ENCODE assay signal across 18 cellular contexts in the genomic region with DNA sequence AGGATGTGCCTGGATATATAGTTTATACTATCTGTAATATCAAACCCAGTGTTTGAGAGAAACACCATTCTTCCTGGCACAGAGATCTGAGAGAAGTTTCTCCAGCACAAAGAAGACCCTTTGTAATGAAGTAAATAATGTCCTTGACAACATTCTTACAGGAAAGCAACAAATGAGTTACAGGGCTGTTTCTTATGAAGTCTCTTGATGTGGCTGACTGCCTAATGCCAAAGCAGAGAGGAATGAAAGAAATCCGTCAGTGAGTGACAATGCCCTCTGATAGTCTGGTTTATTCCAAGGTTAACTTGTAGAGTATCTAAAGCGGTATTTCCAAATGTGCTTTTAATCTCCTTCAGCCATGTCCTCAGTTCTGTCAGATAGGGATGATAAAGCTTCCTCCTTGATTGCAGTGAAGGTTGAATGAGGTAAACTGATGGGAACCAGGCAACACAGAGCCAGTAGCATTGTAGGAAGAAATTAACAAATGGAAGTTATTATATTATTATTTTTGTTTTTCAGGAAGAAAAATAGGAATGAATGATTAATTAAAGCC.
DNase-seq lines count a peak whose midpoint lies in the region; ATAC-seq, FAIRE-seq and TF ChIP-seq lines count a peak whose summit lies in the region.
"Had no signal": no experiment of that assay in that cellular context is flagged by ENCODE, and none has a peak within 500 bp of the region (broad histone marks: within the 10 kb centered on the region; RNA-seq: fewer than 3 reads in every experiment).

No MANE protein-coding gene starts in this region.

- H4K20me1 ChIP-seq in HCT116 (ENCODE audit: insufficient read depth) (no peaks in the 10 kb centered on the region), SK-N-SH (ENCODE audit: insufficient read depth) (no peaks in the 10 kb centered on the region), endothelial cell of umbilical vein (replicated peaks; ENCODE audit: control insufficient read depth, extremely low read depth, insufficient read depth, low read length) (no peaks in the 10 kb centered on the region), Karpas-422 (ENCODE audit: insufficient read depth, low read depth, low read length) (no peaks in the 10 kb centered on the region)

- H3K9ac ChIP-seq in HCT116 (ENCODE audit: low read length) (no peak overlapping the region), SK-N-SH (no peak overlapping the region), endothelial cell of umbilical vein (replicated peaks; ENCODE audit: extremely low read depth, insufficient read depth, low read length) (no peak overlapping the region), Karpas-422 (ENCODE audit: low read length) (no peak overlapping the region)

- H3K4me1 ChIP-seq in HCT116 (ENCODE audit: control insufficient read depth in 1 of 2, insufficient read depth in 2 of 2, low read length in 2 of 2): no peaks in the 10 kb centered on the region
- peaks cover 7 to 12% of the 10 kb centered on the region in 2 experiments; a peak in 2 of 4 replicates for H3K4me1 ChIP-seq in SK-N-SH (ENCODE audit: control insufficient read depth in 1 of 2, insufficient read depth in 2 of 2, low read depth in 1 of 2, low read length in 1 of 2)
- H3K4me1 ChIP-seq in endothelial cell of umbilical vein (ENCODE audit: control insufficient read depth, extremely low read depth, insufficient read depth, low read length): peaks cover 2% of the 10 kb centered on the region
- peaks cover 35 to 59% (median 43%) of the 10 kb centered on the region in 4 donors for H3K4me1 ChIP-seq in upper lobe of left lung
- no peaks in the 10 kb centered on the region for H3K4me1 ChIP-seq in Karpas-422 (ENCODE audit: low read length)

- no peak for FAIRE-seq in endothelial cell of umbilical vein (lab: Jason Lieb, UNC)
- FAIRE-seq: RCC 7860 had no signal

- no peaks in the 10 kb centered on the region for H3F3A ChIP-seq in SK-N-SH (replicated peaks; ENCODE audit: insufficient read depth)

- TF ChIP-seq POLR2A in HCT116 (IDR thresholded peaks at IDR 0.05; ENCODE audit: borderline replicate concordance, extremely low read depth, insufficient read depth, insufficient read length) (no peak), endothelial cell of umbilical vein (IDR thresholded peaks at IDR 0.05; ENCODE audit: low read depth, low read length) (no peak), upper lobe of left lung (IDR thresholded peaks at IDR 0.05) (no peak)

- dilution Hi-C loops in endothelial cell of umbilical vein (cut with MboI; ENCODE audit: extremely low pct_ligation_motif_present, low sequenced_read_pairs): no loop called here

- H3K9me1 ChIP-seq in endothelial cell of umbilical vein (replicated peaks; ENCODE audit: control insufficient read depth, extremely low read depth, insufficient read depth, low read length): no peaks in the 10 kb centered on the region

- no peaks in the 10 kb centered on the region for H3K36me3 ChIP-seq in HCT116 (ENCODE audit: control insufficient read depth in 1 of 2, insufficient read depth in 2 of 2, low read length in 2 of 2)
- H3K36me3 ChIP-seq in SK-N-SH (replicated peaks in 1 of 2; ENCODE audit: control insufficient read depth in 1 of 2, insufficient read depth in 2 of 2, low read length in 1 of 2): no peaks in the 10 kb centered on the region
- no peaks in the 10 kb centered on the region for H3K36me3 ChIP-seq in endothelial cell of umbilical vein (ENCODE audit: control insufficient read depth in 2 of 2, extremely low read depth in 1 of 2, insufficient read depth in 2 of 2, low read length in 2 of 2)
- no peaks in the 10 kb centered on the region for H3K36me3 ChIP-seq in upper lobe of left lung
- H3K36me3 ChIP-seq in WERI-Rb-1: no peaks in the 10 kb centered on the region
- H3K36me3 ChIP-seq in Karpas-422 (ENCODE audit: insufficient read depth, low read length): no peaks in the 10 kb centered on the region
- H3K36me3 ChIP-seq: BE2C had no signal

- H3K9me3 ChIP-seq in HCT116 (ENCODE audit: control insufficient read depth in 1 of 2, insufficient read depth in 1 of 2, low read depth in 1 of 2, low read length in 2 of 2) (no peaks in the 10 kb centered on the region), SK-N-SH (no peaks in the 10 kb centered on the region), endothelial cell of umbilical vein (replicated peaks; ENCODE audit: control insufficient read depth, insufficient read depth, low read length) (no peaks in the 10 kb centered on the region), upper lobe of left lung (no peaks in the 10 kb centered on the region), WERI-Rb-1 (ENCODE audit: severe bottlenecking) (no peaks in the 10 kb centered on the region), Karpas-422 (ENCODE audit: low read length) (no peaks in the 10 kb centered on the region)
- H3K9me3 ChIP-seq: BE2C had no signal

- RAD21 ChIA-PET in HCT116 (lab: Charles Lee; ENCODE audit: low non-redundant PET in 1 of 2, low total read pairs in 2 of 2, uncharacterized antibody in 2 of 2, unreplicated experiment in 2 of 2): no interaction called here

- ATAC-seq in HCT116 (no peak), upper lobe of left lung (ENCODE audit: low FRiP score in 2 of 2) (no peak)

- BruUV-seq in HCT116 (replicated peaks; lab: Mats Ljungman, UMichigan): no TSS peak
- no TSS peak for BruUV-seq in endothelial cell of umbilical vein (replicated peaks; lab: Mats Ljungman, UMichigan)

- H3K4me2 ChIP-seq in HCT116 (ENCODE audit: low read length): no peak overlapping the region
- no peak overlapping the region for H3K4me2 ChIP-seq in SK-N-SH
- H3K4me2 ChIP-seq in endothelial cell of umbilical vein (ENCODE audit: insufficient read depth, low read length): no peak overlapping the region
- no peak overlapping the region for H3K4me2 ChIP-seq in Karpas-422 (ENCODE audit: low read depth, low read length, poor library complexity, severe bottlenecking)

- no peak for TF ChIP-seq RAD21 in HCT116 (IDR thresholded peaks at IDR 0.05; ENCODE audit: low read depth)
- no peak; the same call in 1 of the 2 replicates for TF ChIP-seq RAD21 in SK-N-SH (IDR thresholded peaks at IDR 0.05; ENCODE audit: low read length)

- no peak for DNase-seq in HCT116 (ENCODE audit: low read depth, low spot score)
- DNase-seq in SK-N-SH: peak; percentile 21
- DNase-seq in endothelial cell of umbilical vein (ENCODE audit: low read depth, low spot score): peak; percentile 79
- no peak for DNase-seq in upper lobe of left lung
- DNase-seq in WERI-Rb-1: no peak
- DNase-seq in amygdala (lab: John Stamatoyannopoulos, UW): no peak
- DNase-seq in Karpas-422: no peak
- DNase-seq: BE2C; CD4-positive, alpha-beta T cell; DMS79; H7; Kasumi-1; MM.1S; NCI-H1092 treated with DMSO at 0.1 percent for 48 hours; NCI-H1694; NCI-H524; SHP77 had no signal

- H3K4me3 ChIP-seq in HCT116 (replicated peaks in 1 of 2; ENCODE audit: low read depth in 1 of 2, low read length in 2 of 2) (no peak overlapping the region), SK-N-SH (ENCODE audit: low read depth in 2 of 2, low read length in 1 of 2) (no peak overlapping the region), endothelial cell of umbilical vein (replicated peaks in 1 of 3; ENCODE audit: insufficient read depth in 1 of 3, low read depth in 1 of 3, low read length in 3 of 3) (no peak overlapping the region), upper lobe of left lung (no peak overlapping the region), WERI-Rb-1 (ENCODE audit: low read depth, low read length) (no peak overlapping the region), Karpas-422 (ENCODE audit: low read length) (no peak overlapping the region)

- WGBS in SK-N-SH (ENCODE audit: low lambda C conversion rate): 56% methylated on average over 2 of the region's 2 CpGs
- 33 to 58% methylated on average over 2 of the region's 2 CpGs for WGBS in upper lobe of left lung, 2 donors

- CTCF ChIA-PET in HCT116 (lab: Charles Lee) (no interaction called here), SK-N-SH (lab: Yijun Ruan, JAX) (no interaction called here), endothelial cell of umbilical vein (lab: Charles Lee) (no interaction called here)

- TF ChIP-seq CTCF in HCT116 (IDR thresholded peaks at IDR 0.05 in 2 of 3, conservative IDR thresholded peaks at IDR 0.05 in 1 of 3; ENCODE audit: borderline replicate concordance in 1 of 3, insufficient read depth in 1 of 3, low read depth in 2 of 3, low read length in 2 of 3): no peak
- no peak for TF ChIP-seq CTCF in SK-N-SH (IDR thresholded peaks at IDR 0.05)
- TF ChIP-seq CTCF in endothelial cell of umbilical vein (IDR thresholded peaks at IDR 0.05; ENCODE audit: extremely low read depth in 1 of 2, insufficient read depth in 1 of 2, low read depth in 1 of 2, low read length in 2 of 2): no peak
- no peak for TF ChIP-seq CTCF in upper lobe of left lung (IDR thresholded peaks at IDR 0.05)
- TF ChIP-seq CTCF in WERI-Rb-1 (IDR thresholded peaks at IDR 0.05; ENCODE audit: low read depth, low read length): no peak

- H3K9me2 ChIP-seq in HCT116 (ENCODE audit: insufficient read depth): no peaks in the 10 kb centered on the region
- H3K9me2 ChIP-seq in SK-N-SH: no peaks in the 10 kb centered on the region
- H3K9me2 ChIP-seq in Karpas-422 (replicated peaks; ENCODE audit: insufficient read depth, low read length): no peaks in the 10 kb centered on the region

- no peaks in the 10 kb centered on the region for H3K27me3 ChIP-seq in HCT116 (ENCODE audit: insufficient read depth, low read length)
- no peaks in the 10 kb centered on the region for H3K27me3 ChIP-seq in SK-N-SH (ENCODE audit: insufficient read depth)
- H3K27me3 ChIP-seq in endothelial cell of umbilical vein (ENCODE audit: control insufficient read depth in 2 of 2, insufficient read depth in 2 of 2, low read length in 2 of 2): no peaks in the 10 kb centered on the region
- H3K27me3 ChIP-seq in upper lobe of left lung: no peaks in the 10 kb centered on the region
- H3K27me3 ChIP-seq in WERI-Rb-1 (ENCODE audit: insufficient read depth, low read depth, severe bottlenecking): no peaks in the 10 kb centered on the region
- H3K27me3 ChIP-seq in Karpas-422 (ENCODE audit: low read length): no peaks in the 10 kb centered on the region
- H3K27me3 ChIP-seq: BE2C had no signal

- H2AFZ ChIP-seq in HCT116 (ENCODE audit: low read depth, low read length, poor library complexity, severe bottlenecking): no peak overlapping the region
- H2AFZ ChIP-seq in SK-N-SH (ENCODE audit: low read depth): no peak overlapping the region
- no peak overlapping the region for H2AFZ ChIP-seq in endothelial cell of umbilical vein (ENCODE audit: low read depth, low read length)
- H2AFZ ChIP-seq in Karpas-422 (ENCODE audit: low read length): no peak overlapping the region

- intact Hi-C loops in HCT116 (cut with micrococcal nuclease): no loop called here
- intact Hi-C loops in endothelial cell of umbilical vein (cut with micrococcal nuclease): no loop called here

- H3K27ac ChIP-seq in HCT116 (ENCODE audit: low read depth, low read length): no peak overlapping the region
- peak overlapping the region in 1 of 2 experiments; percentile 34; a peak in 2 of 4 replicates for H3K27ac ChIP-seq in SK-N-SH (ENCODE audit: low read depth in 2 of 2, low read length in 1 of 2)
- H3K27ac ChIP-seq in endothelial cell of umbilical vein (ENCODE audit: insufficient read depth, low read depth, low read length): no peak overlapping the region
- H3K27ac ChIP-seq in upper lobe of left lung: peak overlapping the region; percentile 14 to 73 (median 24)
- H3K27ac ChIP-seq in WERI-Rb-1: no peak overlapping the region
- H3K27ac ChIP-seq in Karpas-422 (ENCODE audit: low read length): no peak overlapping the region

- H3K79me2 ChIP-seq in HCT116 (ENCODE audit: insufficient read depth, low read length) (no peaks in the 10 kb centered on the region), SK-N-SH (ENCODE audit: insufficient read depth) (no peaks in the 10 kb centered on the region), endothelial cell of umbilical vein (ENCODE audit: control insufficient read depth, insufficient read depth, low read length) (no peaks in the 10 kb centered on the region), Karpas-422 (ENCODE audit: low read length) (no peaks in the 10 kb centered on the region)

- TF ChIP-seq EP300 in SK-N-SH (IDR thresholded peaks at IDR 0.05; ENCODE audit: borderline replicate concordance in 1 of 2, low read depth in 1 of 2, low read length in 1 of 2): peak in 1 of 2 experiments; percentile 84; a peak in 2 of 4 replicates
- no peak for TF ChIP-seq EP300 in upper lobe of left lung (IDR thresholded peaks at IDR 0.05)

- POLR2A ChIA-PET in HCT116 (lab: Charles Lee) (no interaction called here), SK-N-SH (lab: Yijun Ruan, JAX) (interaction anchor here (0.7 kb wide), 1 partner anchor 11 kb away, joined by 3 read pairs; no protein-coding TSS in a partner anchor), endothelial cell of umbilical vein (lab: Charles Lee) (no interaction called here)

Comparison
In these comparisons a context has a peak if more than half of its experiments do, and no peak if none do; other contexts are left out.
1. DNase-seq: peak in SK-N-SH (single experiment) and endothelial cell of umbilical vein (single experiment); none in HCT116 (single experiment), upper lobe of left lung (0 of 2), WERI-Rb-1 (single experiment), amygdala (0 of 56) and Karpas-422 (single experiment).
2. H3K27ac ChIP-seq: peak in upper lobe of left lung (4 of 4); none in HCT116 (single experiment), endothelial cell of umbilical vein (single experiment), WERI-Rb-1 (single experiment) and Karpas-422 (single experiment).
3. Of the 11 proteins assayed by ChIP-seq in both SK-N-SH and HCT116: peak only in SK-N-SH: POLR2AphosphoS5; only in HCT116: none; in both: none; in neither: 10.